1 cellular context compared by ENCODE assay signal in the genomic region with DNA sequence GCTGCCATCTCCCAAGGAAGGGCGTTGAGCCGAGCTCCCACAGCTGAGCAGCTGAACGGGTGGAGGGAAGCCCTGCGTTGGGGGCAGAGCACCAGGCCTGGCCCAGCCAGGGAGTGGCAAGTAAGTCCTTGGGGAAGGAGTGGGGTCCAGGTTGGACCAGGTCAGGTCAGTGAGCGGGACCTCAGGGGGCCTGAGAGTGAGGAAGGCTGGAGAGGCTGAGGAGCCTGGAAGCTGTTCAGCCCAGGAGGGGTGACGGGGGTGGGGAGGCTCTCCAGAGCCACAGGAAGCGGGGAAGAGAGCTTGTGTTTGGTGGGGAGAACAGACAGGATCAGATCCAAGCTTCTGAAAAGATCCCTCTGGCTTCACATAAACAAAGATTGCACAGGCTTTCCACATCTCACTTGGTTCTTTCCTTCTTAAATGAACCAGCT.
TF ChIP-seq lines count a peak whose summit lies in the region.

No MANE protein-coding gene starts in this region.

TF ChIP-seq in GM12878, 131 proteins besides CTCF, POLR2A, EP300 and RAD21 (continued from another document):
- TF ChIP-seq ZNF592 (IDR thresholded peaks at IDR 0.05) (no peak), FOXM1 (IDR thresholded peaks at IDR 0.05; ENCODE audit: low read depth, low read length) (no peak), SMAD1 (IDR thresholded peaks at IDR 0.05; ENCODE audit: low read depth, partially characterized antibody) (no peak), DPF2 (IDR thresholded peaks at IDR 0.05) (no peak), PRDM15 (CRISPR knock-in tag; IDR thresholded peaks at IDR 0.05) (no peak), CBX3 (IDR thresholded peaks at IDR 0.05; ENCODE audit: borderline replicate concordance, low read depth) (no peak), MYC (IDR thresholded peaks at IDR 0.05; ENCODE audit: insufficient read depth, insufficient read length, insufficient replicate concordance, low read length, severe bottlenecking) (no peak), BCL3 (IDR thresholded peaks at IDR 0.05; ENCODE audit: borderline replicate concordance, insufficient read depth, low read depth, low read length, poor library complexity, severe bottlenecking) (no peak), EED (IDR thresholded peaks at IDR 0.05; ENCODE audit: low read depth) (no peak)
- TF ChIP-seq, protein P1, sequence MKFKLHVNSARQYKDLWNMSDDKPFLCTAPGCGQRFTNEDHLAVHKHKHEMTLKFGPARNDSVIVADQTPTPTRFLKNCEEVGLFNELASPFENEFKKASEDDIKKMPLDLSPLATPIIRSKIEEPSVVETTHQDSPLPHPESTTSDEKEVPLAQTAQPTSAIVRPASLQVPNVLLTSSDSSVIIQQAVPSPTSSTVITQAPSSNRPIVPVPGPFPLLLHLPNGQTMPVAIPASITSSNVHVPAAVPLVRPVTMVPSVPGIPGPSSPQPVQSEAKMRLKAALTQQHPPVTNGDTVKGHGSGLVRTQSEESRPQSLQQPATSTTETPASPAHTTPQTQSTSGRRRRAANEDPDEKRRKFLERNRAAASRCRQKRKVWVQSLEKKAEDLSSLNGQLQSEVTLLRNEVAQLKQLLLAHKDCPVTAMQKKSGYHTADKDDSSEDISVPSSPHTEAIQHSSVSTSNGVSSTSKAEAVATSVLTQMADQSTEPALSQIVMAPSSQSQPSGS (IDR thresholded peaks at IDR 0.05; ENCODE audit: low read length) = no peak
- TF ChIP-seq, protein P2, sequence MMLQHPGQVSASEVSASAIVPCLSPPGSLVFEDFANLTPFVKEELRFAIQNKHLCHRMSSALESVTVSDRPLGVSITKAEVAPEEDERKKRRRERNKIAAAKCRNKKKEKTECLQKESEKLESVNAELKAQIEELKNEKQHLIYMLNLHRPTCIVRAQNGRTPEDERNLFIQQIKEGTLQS (IDR thresholded peaks at IDR 0.05; ENCODE audit: borderline replicate concordance, extremely low read depth, low read depth, low read length) = no peak
